14 cellular contexts compared by ENCODE assay signal in genomic region chr16:15450624-15451023, GRCh38. TPM values are rescaled to one million over a fixed set of nuclear protein-coding genes. Genes with fewer than 3 reads are reported as not detected.
"Had no signal": no experiment of that assay in that cellular context is flagged by ENCODE, and none has a peak within 500 bp of the region (broad histone marks: within the 10 kb centered on the region; RNA-seq: fewer than 3 reads in every experiment).

No MANE protein-coding gene starts in this region.

- H3K27me3 Mint-ChIP-seq: effector memory CD8-positive, alpha-beta T cell; stimulated activated memory B cell treated with anti-CD40 and anti-IgM and Interleukin-4, amounts not matched to agents 10 μg/mL and 1 μg/mL and 100 μg/mL, for 72 hours had no signal

- H3K36me3 ChIP-seq: left lung, SJCRH30, transverse colon had no signal

- H3K9me3 ChIP-seq: SJCRH30, transverse colon had no signal

- H3K9me3 Mint-ChIP-seq: effector memory CD8-positive, alpha-beta T cell; stimulated activated memory B cell treated with anti-CD40 and anti-IgM and Interleukin-4, amounts not matched to agents 10 μg/mL and 1 μg/mL and 100 μg/mL, for 72 hours had no signal

- H3K4me3 ChIP-seq: left lung, SJCRH30, transverse colon had no signal

- H3K4me1 Mint-ChIP-seq: stimulated activated memory B cell treated with anti-CD40 and anti-IgM and Interleukin-4, amounts not matched to agents 10 μg/mL and 1 μg/mL and 100 μg/mL, for 72 hours had no signal

- ATAC-seq: activated naive CD8-positive, alpha-beta T cell treated with anti-CD3 and anti-CD28 coated beads, Interleukin-2, amount 50 U/mL, for 24 hours; effector memory CD8-positive, alpha-beta T cell; left lung; stimulated activated memory B cell treated with anti-CD40 and anti-IgM and Interleukin-4, amounts not matched to agents 10 μg/mL and 1 μg/mL and 100 μg/mL, for 72 hours had no signal

- H3K27ac Mint-ChIP-seq: activated naive CD8-positive, alpha-beta T cell treated with anti-CD3 and anti-CD28 coated beads, Interleukin-2, amount 50 U/mL, for 24 hours; dendritic cell treated with granulocyte-macrophage colony-stimulating factor and Interleukin-4, amounts not matched to agents 40 ng/mL and 50 ng/mL, for 4 days; effector memory CD8-positive, alpha-beta T cell; nephron progenitor cell; stimulated activated memory B cell treated with anti-CD40 and anti-IgM and Interleukin-4, amounts not matched to agents 10 μg/mL and 1 μg/mL and 100 μg/mL, for 72 hours had no signal

- H3K27me3 ChIP-seq: left lung, SJCRH30, transverse colon had no signal

- H3K4me3 Mint-ChIP-seq: activated naive CD8-positive, alpha-beta T cell treated with anti-CD3 and anti-CD28 coated beads, Interleukin-2, amount 50 U/mL, for 24 hours; dendritic cell treated with granulocyte-macrophage colony-stimulating factor and Interleukin-4, amounts not matched to agents 40 ng/mL and 50 ng/mL, for 4 days; effector memory CD8-positive, alpha-beta T cell; nephron progenitor cell; stimulated activated memory B cell treated with anti-CD40 and anti-IgM and Interleukin-4, amounts not matched to agents 10 μg/mL and 1 μg/mL and 100 μg/mL, for 72 hours had no signal

- H3K27ac ChIP-seq: left lung, SJCRH30, transverse colon had no signal

- H3K4me1 ChIP-seq: left lung, SJCRH30 had no signal

- DNase-seq: activated CD4-positive, alpha-beta T cell treated with anti-CD3 and anti-CD28 coated beads, Interleukin-2, amount 50 U/mL, for 1 hour; activated gamma-delta T cell treated with Interleukin-2 at 50 U/mL for 16 hours; activated naive CD8-positive, alpha-beta T cell treated with anti-CD3 and anti-CD28 coated beads, Interleukin-2, amount 50 U/mL, for 24 hours; activated T-cell treated with anti-CD3 and anti-CD28 coated beads, Interleukin-2, amount 50 U/mL, for 48 hours; caudate nucleus; effector memory CD8-positive, alpha-beta T cell; foreskin fibroblast; left lung; nephron progenitor cell; SJCRH30; transverse colon had no signal

RNA-seq across cellular contexts. Expression of gene MPV17L, which starts 55.1 kb away (rescaled TPM):
- total RNA-seq: SJCRH30; T-helper 2 cell treated with Interferon-gamma antibody and Interleukin-4, amounts not matched to agents 100 ng/mL and 5 ng/mL, for 36 hours had no signal
